Comparison of ENCODE assay signal across 9 cellular contexts in genomic region chr1:151512801-151513625, GRCh38. TPM values are rescaled to one million over a fixed set of nuclear protein-coding genes. Genes with fewer than 3 reads are reported as not detected.
A peak's percentile ranks its signal among the peaks of the same experiment; 100 is the strongest.
DNase-seq lines count a peak whose midpoint lies in the region; ATAC-seq and TF ChIP-seq lines count a peak whose summit lies in the region.
"Had no signal": no experiment of that assay in that cellular context is flagged by ENCODE, and none has a peak within 500 bp of the region (broad histone marks: within the 10 kb centered on the region; RNA-seq: fewer than 3 reads in every experiment).

No MANE protein-coding gene starts in this region.

- TF ChIP-seq CTCF in GM23338 (conservative IDR thresholded peaks at IDR 0.05; ENCODE audit: low read depth in 2 of 2) = no peak
- TF ChIP-seq CTCF in epithelial cell of proximal tubule (conservative IDR thresholded peaks at IDR 0.05; ENCODE audit: low read depth, low read length) = no peak
- no peak for TF ChIP-seq CTCF in osteocyte (IDR thresholded peaks at IDR 0.05)
- no peak for TF ChIP-seq CTCF in brain microvascular endothelial cell (IDR thresholded peaks at IDR 0.05; ENCODE audit: low read depth, low read length, missing control alignments)

- no peaks in the 10 kb centered on the region for H3K36me3 ChIP-seq in GM23338 (ENCODE audit: insufficient read depth)
- H3K36me3 ChIP-seq in brain microvascular endothelial cell (replicated peaks) = no peaks in the 10 kb centered on the region
- H3K36me3 ChIP-seq: thoracic aorta had no signal

- peak overlapping the region; percentile 94 for H3K27ac ChIP-seq in GM23338 (ENCODE audit: low read depth)
- H3K27ac ChIP-seq in brain microvascular endothelial cell = no peak overlapping the region
- H3K27ac ChIP-seq: thoracic aorta had no signal

- in situ Hi-C loops in brain microvascular endothelial cell (cut with HindIII; ENCODE audit: low pct_ligation_motif_present, low sequenced_read_pairs) = no loop called here

- no peaks in the 10 kb centered on the region for H3K9me3 Mint-ChIP-seq in GM23338
- H3K9me3 Mint-ChIP-seq in osteocyte (ENCODE audit: unreplicated experiment) = no peaks in the 10 kb centered on the region

- H3K27ac Mint-ChIP-seq in GM23338 (peak overlapping the region; percentile 98), osteocyte (ENCODE audit: unreplicated experiment) (no peak overlapping the region)

- intact Hi-C loops in Right ventricle myocardium superior (cut with DNase I) = no loop called here

- peak overlapping the region; percentile 85 for H3K4me3 Mint-ChIP-seq in GM23338
- H3K4me3 Mint-ChIP-seq in osteocyte (ENCODE audit: unreplicated experiment) = peak overlapping the region; percentile 35

- ATAC-seq in GM23338 = peak; percentile 26
- no peak for ATAC-seq in Right ventricle myocardium superior (ENCODE audit: poor library complexity)

- peaks cover 37% of the 10 kb centered on the region for H3F3A ChIP-seq in GM23338 (replicated peaks; ENCODE audit: low read depth)

- DNase-seq in GM23338 (ENCODE audit: low spot score) (peak; percentile 87), NCI-H526 treated with DMSO at 0.1 percent for 48 hours (lab: John Stamatoyannopoulos, UW) (peak; percentile 96), epithelial cell of proximal tubule (ENCODE audit: low read depth) (no peak), osteocyte (ENCODE audit: extremely low spot score, unreplicated experiment) (no peak), brain microvascular endothelial cell (no peak), Right ventricle myocardium superior (no peak), HK-2 (ENCODE audit: unreplicated experiment) (no peak), HuH-7.5 (ENCODE audit: low spot score) (no peak)

- H3K27me3 ChIP-seq in GM23338 (ENCODE audit: insufficient read depth) (no peaks in the 10 kb centered on the region), brain microvascular endothelial cell (replicated peaks) (no peaks in the 10 kb centered on the region)

- H3K27me3 Mint-ChIP-seq in GM23338 (ENCODE audit: insufficient read depth, low read depth, poor library complexity) (peaks cover 5% of the 10 kb centered on the region), osteocyte (ENCODE audit: unreplicated experiment) (no peaks in the 10 kb centered on the region)

- peaks cover 7% of the 10 kb centered on the region; the same call in 1 of the 2 replicates for H4K20me1 ChIP-seq in GM23338 (replicated peaks; ENCODE audit: insufficient read depth)

- H2AFZ ChIP-seq in GM23338 = no peak overlapping the region

- peak overlapping the region; percentile 96 for H3K4me2 ChIP-seq in GM23338

- H3K4me3 ChIP-seq in GM23338 = peak overlapping the region; percentile 91
- peak overlapping the region; percentile 66 for H3K4me3 ChIP-seq in epithelial cell of proximal tubule (ENCODE audit: low read depth, low read length)
- no peak overlapping the region for H3K4me3 ChIP-seq in brain microvascular endothelial cell (ENCODE audit: low read depth, low read length)

- H3K9me2 ChIP-seq in GM23338 (ENCODE audit: insufficient read depth) = no peaks in the 10 kb centered on the region

- H3K36me3 Mint-ChIP-seq in GM23338 (ENCODE audit: low read depth) = peaks cover 11% of the 10 kb centered on the region
- H3K36me3 Mint-ChIP-seq in osteocyte (ENCODE audit: unreplicated experiment) = no peaks in the 10 kb centered on the region

- H3K4me1 ChIP-seq in GM23338 (ENCODE audit: insufficient read depth) = peaks cover 49% of the 10 kb centered on the region

- H3K79me2 ChIP-seq in GM23338 (replicated peaks; ENCODE audit: insufficient read depth) = peaks cover 44% of the 10 kb centered on the region

- peaks cover 40% of the 10 kb centered on the region for H3K4me1 Mint-ChIP-seq in GM23338
- peaks cover 22% of the 10 kb centered on the region for H3K4me1 Mint-ChIP-seq in osteocyte (ENCODE audit: unreplicated experiment)

TF ChIP-seq in GM23338, 12 proteins besides CTCF, POLR2A, EP300 and RAD21 (continues in another document):
- TF ChIP-seq EZH2 (IDR thresholded peaks at IDR 0.05; ENCODE audit: low read depth, unreplicated experiment) = no peak
- no peak for TF ChIP-seq REST (IDR thresholded peaks at IDR 0.05; ENCODE audit: unreplicated experiment)
- TF ChIP-seq JUNB (IDR thresholded peaks at IDR 0.05; ENCODE audit: unreplicated experiment) = no peak
- no peak for TF ChIP-seq POLR2AphosphoS5 (IDR thresholded peaks at IDR 0.05; ENCODE audit: low read depth)
- TF ChIP-seq EZH2phosphoT487 (IDR thresholded peaks at IDR 0.05; ENCODE audit: unreplicated experiment) = no peak
- no peak for TF ChIP-seq ZNF114 (CRISPR knock-in tag; IDR thresholded peaks at IDR 0.05)
- TF ChIP-seq ZNF331 (CRISPR knock-in tag; IDR thresholded peaks at IDR 0.05; ENCODE audit: low read depth) = no peak
- TF ChIP-seq CREB1 (CRISPR knock-in tag; IDR thresholded peaks at IDR 0.05; ENCODE audit: low read depth) = no peak
- no peak for TF ChIP-seq NANOG (IDR thresholded peaks at IDR 0.05; ENCODE audit: borderline replicate concordance)

RNA-seq across cellular contexts. Expression of gene CGN, which starts 1.8 kb away (rescaled TPM):
- total RNA-seq in GM23338 (2014; rRNA removed; shearing (Covaris generic)) = 37.0 and 46.1 TPM in 2 replicates
- polyA plus RNA-seq in GM23338 (2016; fragmentation: Nextera tagmentation; extraction: Ambion mirVana) = 11.8 and 13.9 TPM in 2 replicates
- total RNA-seq in epithelial cell of proximal tubule (9.5 and 10.1 TPM in 2 replicates), osteocyte (0.99 and 1.7 TPM in 2 replicates), Right ventricle myocardium superior (0.27 TPM)

RNA-seq across cellular contexts. Expression of gene TUFT1, which starts 27.1 kb away (rescaled TPM):
- 10.4 and 11.9 TPM in 2 replicates for total RNA-seq in GM23338 (2014; rRNA removed; shearing (Covaris generic))
- 5.6 and 6.0 TPM in 2 replicates for polyA plus RNA-seq in GM23338 (2016; fragmentation: Nextera tagmentation; extraction: Ambion mirVana)
- 33.5 and 39.2 TPM in 2 replicates for total RNA-seq in epithelial cell of proximal tubule
- 7.1 and 9.0 TPM in 2 replicates for total RNA-seq in osteocyte
- total RNA-seq in Right ventricle myocardium superior = 3.4 TPM

RNA-seq across cellular contexts. Expression of gene POGZ, which starts 53.7 kb away (rescaled TPM):
- 65.1 and 72.5 TPM in 2 replicates for total RNA-seq in GM23338 (2014; rRNA removed; shearing (Covaris generic))
- polyA plus RNA-seq in GM23338 (2016; fragmentation: Nextera tagmentation; extraction: Ambion mirVana) = 34.7 and 47.0 TPM in 2 replicates
- total RNA-seq in epithelial cell of proximal tubule (18.2 and 29.3 TPM in 2 replicates), osteocyte (105 and 107 TPM in 2 replicates), Right ventricle myocardium superior (42.0 TPM)

Comparison
In these comparisons a context has a peak if more than half of its experiments do, and no peak if none do; other contexts are left out.
1. DNase-seq: peak in GM23338 (single experiment) and NCI-H526 treated with DMSO at 0.1 percent for 48 hours (single experiment); none in epithelial cell of proximal tubule (single experiment), osteocyte (single experiment), brain microvascular endothelial cell (single experiment), Right ventricle myocardium superior (single experiment), HK-2 (single experiment) and HuH-7.5 (single experiment).